8 cellular contexts compared by ENCODE assay signal in the genomic region with DNA sequence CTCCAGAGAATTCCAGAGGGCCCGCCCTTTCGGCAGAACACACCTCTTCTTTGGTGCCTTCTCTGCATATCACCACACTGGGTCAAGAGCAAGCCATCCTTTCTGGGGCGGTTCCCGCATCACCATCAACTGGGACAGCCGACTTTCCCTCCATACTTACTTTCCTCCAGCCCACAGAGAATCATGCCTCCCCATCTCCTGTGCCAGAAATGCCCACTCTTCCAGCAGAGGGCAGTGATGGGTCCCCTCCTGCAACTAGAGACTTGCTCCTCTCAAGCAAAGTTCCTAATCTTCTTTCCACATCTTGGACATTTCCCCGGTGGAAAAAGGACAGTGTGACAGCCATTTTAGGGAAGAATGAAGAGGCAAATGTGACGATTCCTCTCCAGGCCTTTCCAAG.
DNase-seq lines count a peak whose midpoint lies in the region; ATAC-seq and TF ChIP-seq lines count a peak whose summit lies in the region.

No MANE protein-coding gene starts in this region.

- H3K27ac ChIP-seq in WERI-Rb-1: no peak overlapping the region

- no peak overlapping the region for H3K27ac Mint-ChIP-seq in endothelial cell (ENCODE audit: unreplicated experiment)
- H3K27ac Mint-ChIP-seq in type B pancreatic cell: no peak overlapping the region

- no peak overlapping the region for H3K4me3 ChIP-seq in WERI-Rb-1 (ENCODE audit: low read depth, low read length)
- H3K4me3 ChIP-seq in mucosa of descending colon: no peak overlapping the region

- TF ChIP-seq CTCF in WERI-Rb-1 (IDR thresholded peaks at IDR 0.05; ENCODE audit: low read depth, low read length) (peak; percentile 83), endothelial cell (IDR thresholded peaks at IDR 0.05; ENCODE audit: unreplicated experiment) (peak; percentile 45), mucosa of descending colon (IDR thresholded peaks at IDR 0.05) (no peak), type B pancreatic cell (conservative IDR thresholded peaks at IDR 0.05) (peak; percentile 72)

- H3K36me3 Mint-ChIP-seq in endothelial cell (ENCODE audit: low read depth, unreplicated experiment) (peaks cover 9% of the 10 kb centered on the region), type B pancreatic cell (peaks cover 3% of the 10 kb centered on the region)

- H3K4me3 Mint-ChIP-seq in endothelial cell (ENCODE audit: unreplicated experiment): no peak overlapping the region
- H3K4me3 Mint-ChIP-seq in type B pancreatic cell: no peak overlapping the region

- H3K4me1 ChIP-seq in mucosa of descending colon (ENCODE audit: low read depth): no peaks in the 10 kb centered on the region

- no peaks in the 10 kb centered on the region for H3K36me3 ChIP-seq in WERI-Rb-1
- H3K36me3 ChIP-seq in mucosa of descending colon (ENCODE audit: low read depth): no peaks in the 10 kb centered on the region

- H3K27me3 Mint-ChIP-seq in endothelial cell (ENCODE audit: unreplicated experiment) (peaks cover 2% of the 10 kb centered on the region), type B pancreatic cell (peaks cover 15% of the 10 kb centered on the region)

- DNase-seq in DMS 273 (lab: John Stamatoyannopoulos, UW; ENCODE audit: unreplicated experiment) (peak; percentile 56), DMS 273 treated with DMSO at 0.1 percent for 48 hours (lab: John Stamatoyannopoulos, UW) (no peak), HT1080 (ENCODE audit: low read depth) (peak; percentile 59), WERI-Rb-1 (peak; percentile 70), endothelial cell (ENCODE audit: low spot score) (peak; percentile 73), mucosa of descending colon (peak in 2 of 3 donors; percentile 60 to 77), type B pancreatic cell (ENCODE audit: extremely low spot score, unreplicated experiment) (no peak)

- no peaks in the 10 kb centered on the region for H3K9me3 Mint-ChIP-seq in endothelial cell (ENCODE audit: unreplicated experiment)
- H3K9me3 Mint-ChIP-seq in type B pancreatic cell: no peaks in the 10 kb centered on the region

- H3K9me3 ChIP-seq in WERI-Rb-1 (ENCODE audit: severe bottlenecking) (no peaks in the 10 kb centered on the region), mucosa of descending colon (no peaks in the 10 kb centered on the region)

- ATAC-seq in mucosa of descending colon (peak; percentile 50), GM21447 (IDR thresholded peaks at IDR 0.05; ENCODE audit: unreplicated experiment) (no peak)

- intact Hi-C loops in mucosa of descending colon (cut with DNase I, micrococcal nuclease): loop anchor here in 1 of 2 donors (10.0 kb wide), 1 partner anchor 202 kb away; no protein-coding TSS in a partner anchor

- H3K27me3 ChIP-seq in WERI-Rb-1 (ENCODE audit: insufficient read depth, low read depth, severe bottlenecking): no peaks in the 10 kb centered on the region

- H3K4me1 Mint-ChIP-seq in endothelial cell (ENCODE audit: unreplicated experiment) (peaks cover 25% of the 10 kb centered on the region), type B pancreatic cell (ENCODE audit: unreplicated experiment) (no peaks in the 10 kb centered on the region)

Comparison
In these comparisons a context has a peak if more than half of its experiments do, and no peak if none do; other contexts are left out.
1. DNase-seq: peak in DMS 273 (single experiment), HT1080 (single experiment), WERI-Rb-1 (single experiment), endothelial cell (single experiment) and mucosa of descending colon (2 of 3); none in DMS 273 treated with DMSO at 0.1 percent for 48 hours (single experiment) and type B pancreatic cell (single experiment).